16 cellular contexts compared by ENCODE assay signal in genomic region chr17:53061446-53061845, GRCh38.
"Had no signal": no experiment of that assay in that cellular context is flagged by ENCODE, and none has a peak within 500 bp of the region (broad histone marks: within the 10 kb centered on the region; RNA-seq: fewer than 3 reads in every experiment).

No MANE protein-coding gene starts in this region.

- H3K9me3 ChIP-seq: lower lobe of right lung, ovary, upper lobe of right lung had no signal

- H3K27me3 Mint-ChIP-seq: central memory CD8-positive, alpha-beta T cell had no signal

- ATAC-seq: left cardiac atrium; lower lobe of right lung; stimulated activated effector memory CD8-positive, alpha-beta T cell treated with anti-CD3 and anti-CD28 coated beads, Interleukin-12 subunit alpha, Interleukin-12 subunit beta, amount 100 ng/mL, for 72 hours; upper lobe of right lung had no signal

- H3K36me3 ChIP-seq: brain microvascular endothelial cell, esophagus squamous epithelium, lower lobe of right lung, ovary, thoracic aorta, upper lobe of right lung had no signal

- DNase-seq: activated CD4-positive, alpha-beta T cell treated with anti-CD3 and anti-CD28 coated beads, Interleukin-2, amount 50 U/mL, for 4 hours; activated CD4-positive, CD25-positive, alpha-beta regulatory T cell treated with anti-CD3 and anti-CD28 coated beads, Interleukin-2, amount 50 U/mL, for 72 hours; activated naive CD4-positive, alpha-beta T cell; activated T-cell treated with anti-CD3 and anti-CD28 coated beads for 4 hours; anterior cingulate cortex; brain microvascular endothelial cell; cortex of kidney; effector CD4-positive, alpha-beta T cell; esophagus squamous epithelium; left cardiac atrium; lower lobe of right lung; ovary; upper lobe of right lung had no signal

- H3K27me3 ChIP-seq: brain microvascular endothelial cell, esophagus squamous epithelium, ovary, upper lobe of right lung had no signal

- H3K4me1 Mint-ChIP-seq: central memory CD8-positive, alpha-beta T cell; stimulated activated effector memory CD8-positive, alpha-beta T cell treated with anti-CD3 and anti-CD28 coated beads, Interleukin-12 subunit alpha, Interleukin-12 subunit beta, amount 100 ng/mL, for 72 hours had no signal

- H3K4me3 Mint-ChIP-seq: central memory CD8-positive, alpha-beta T cell; stimulated activated effector memory CD8-positive, alpha-beta T cell treated with anti-CD3 and anti-CD28 coated beads, Interleukin-12 subunit alpha, Interleukin-12 subunit beta, amount 100 ng/mL, for 72 hours had no signal

- H3K36me3 Mint-ChIP-seq: stimulated activated effector memory CD8-positive, alpha-beta T cell treated with anti-CD3 and anti-CD28 coated beads, Interleukin-12 subunit alpha, Interleukin-12 subunit beta, amount 100 ng/mL, for 72 hours had no signal

- H3K4me1 ChIP-seq: esophagus squamous epithelium, lower lobe of right lung, upper lobe of right lung had no signal

- H3K4me3 ChIP-seq: esophagus squamous epithelium, lower lobe of right lung, ovary, thoracic aorta, upper lobe of right lung had no signal

- H3K27ac Mint-ChIP-seq: stimulated activated effector memory CD8-positive, alpha-beta T cell treated with anti-CD3 and anti-CD28 coated beads, Interleukin-12 subunit alpha, Interleukin-12 subunit beta, amount 100 ng/mL, for 72 hours had no signal

- H3K27ac ChIP-seq: brain microvascular endothelial cell, esophagus squamous epithelium, lower lobe of right lung, ovary, thoracic aorta, upper lobe of right lung had no signal
